Comparison of ENCODE assay signal across 8 cellular contexts in the genomic region with DNA sequence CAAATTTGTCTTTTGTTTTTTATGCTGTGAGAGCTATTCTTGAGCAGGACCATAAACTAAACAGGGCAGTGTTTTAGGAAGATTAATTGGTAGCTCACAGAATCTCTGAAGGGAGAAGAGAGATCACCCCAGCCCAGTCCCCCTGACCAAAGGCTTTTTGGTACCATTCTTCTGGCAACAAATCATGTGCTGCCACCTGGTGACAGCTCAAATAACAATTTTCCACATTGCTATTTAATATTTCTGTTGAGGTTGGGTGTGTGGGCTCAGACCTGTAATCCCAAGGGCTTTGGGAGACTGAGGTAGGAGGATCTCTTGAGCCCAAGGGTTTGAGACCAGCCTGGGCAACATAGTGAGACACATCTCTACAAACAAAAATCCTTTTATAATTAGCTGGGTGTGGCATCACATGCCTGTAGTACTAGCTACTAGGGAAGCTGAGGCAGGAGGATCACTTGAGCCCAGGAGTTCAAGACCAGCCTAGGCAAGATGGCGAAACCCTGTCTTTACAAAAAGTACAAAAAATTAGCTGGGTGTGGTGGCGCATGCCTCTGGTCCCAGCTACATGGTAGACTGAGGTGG. TPM values are rescaled to one million over a fixed set of nuclear protein-coding genes. Genes with fewer than 3 reads are reported as not detected.
DNase-seq lines count a peak whose midpoint lies in the region; ATAC-seq and TF ChIP-seq lines count a peak whose summit lies in the region.

No MANE protein-coding gene starts in this region.

- H3K27ac ChIP-seq in SJSA1: no peak overlapping the region

- H3K27me3 ChIP-seq in SJSA1 (replicated peaks): no peaks in the 10 kb centered on the region
- H3K27me3 ChIP-seq in kidney epithelial cell (ENCODE audit: control insufficient read depth, insufficient read depth, low read length): no peaks in the 10 kb centered on the region

- peaks cover 5% of the 10 kb centered on the region; the same call in 1 of the 2 replicates for H3K4me1 ChIP-seq in SJSA1 (replicated peaks)

- H3K4me3 ChIP-seq in LNCaP clone FGC (ENCODE audit: low read depth, low read length): no peak overlapping the region
- no peak overlapping the region for H3K4me3 ChIP-seq in SJSA1
- no peak overlapping the region for H3K4me3 ChIP-seq in astrocyte of the spinal cord (ENCODE audit: low read depth, low read length)
- H3K4me3 ChIP-seq in kidney epithelial cell (ENCODE audit: low read depth, low read length): no peak overlapping the region

- H3K9me3 ChIP-seq in SJSA1 (replicated peaks): no peaks in the 10 kb centered on the region

- TF ChIP-seq CTCF in LNCaP clone FGC (IDR thresholded peaks at IDR 0.05; ENCODE audit: control insufficient read depth, extremely low read depth, insufficient read depth) (peak; percentile 74), astrocyte of the spinal cord (IDR thresholded peaks at IDR 0.05; ENCODE audit: low read depth, low read length) (peak; percentile 49), kidney epithelial cell (IDR thresholded peaks at IDR 0.05; ENCODE audit: insufficient read depth, low read length, poor library complexity, severe bottlenecking) (peak; percentile 46)

- no peaks in the 10 kb centered on the region for H3K36me3 ChIP-seq in SJSA1
- no peaks in the 10 kb centered on the region for H3K36me3 ChIP-seq in kidney epithelial cell (ENCODE audit: control insufficient read depth, insufficient read depth, low read length)

- peak; percentile 34 to 66 for DNase-seq in NCI-H446 (lab: John Stamatoyannopoulos, UW)
- no peak for DNase-seq in NCI-H446 treated with DMSO at 0.1 percent for 48 hours (lab: John Stamatoyannopoulos, UW)
- no peak for DNase-seq in LNCaP clone FGC (ENCODE audit: low read depth)
- DNase-seq in SJSA1 (ENCODE audit: low read depth in 1 of 2, low spot score in 2 of 2): peak; percentile 51 to 68
- peak; percentile 56 for DNase-seq in astrocyte of the spinal cord (ENCODE audit: low read depth, low spot score)
- DNase-seq in kidney epithelial cell (ENCODE audit: low read depth): no peak
- peak; percentile 7 to 59 (median 24) for DNase-seq in stimulated activated naive CD4-positive, alpha-beta T cell (lab: John Stamatoyannopoulos, UW)

- no peak for ATAC-seq in GM18511 (IDR thresholded peaks at IDR 0.05; ENCODE audit: unreplicated experiment)

- in situ Hi-C loops in astrocyte of the spinal cord (cut with HindIII; ENCODE audit: low sequenced_read_pairs): no loop called here

RNA-seq across cellular contexts. Expression of a gene that starts 2.2 kb away (rescaled TPM):
- total RNA-seq in SJSA1 (2014; rRNA removed; shearing (Covaris generic)): 2.0 and 3.2 TPM in 2 replicates
- total RNA-seq in kidney epithelial cell: 2.1 and 2.5 TPM in 2 replicates

RNA-seq across cellular contexts. Expression of a gene that starts 6.7 kb away (rescaled TPM):
- total RNA-seq in SJSA1 (2014; rRNA removed; shearing (Covaris generic)): 1.9 and 2.3 TPM in 2 replicates
- total RNA-seq in kidney epithelial cell: 3.4 and 3.8 TPM in 2 replicates

RNA-seq across cellular contexts. Expression of a gene that starts 6.9 kb away (rescaled TPM):
- total RNA-seq in SJSA1 (2014; rRNA removed; shearing (Covaris generic)): 2.3 and 4.9 TPM in 2 replicates
- total RNA-seq in kidney epithelial cell: 7.6 and 8.2 TPM in 2 replicates

RNA-seq across cellular contexts. Expression of a gene that starts 28.5 kb away (rescaled TPM):
- 661 and 828 TPM in 2 replicates for total RNA-seq in SJSA1 (2014; rRNA removed; shearing (Covaris generic))
- total RNA-seq in kidney epithelial cell: 242 and 298 TPM in 2 replicates

RNA-seq across cellular contexts. Expression of a gene that starts 57.4 kb away (rescaled TPM):
- total RNA-seq in SJSA1 (2014; rRNA removed; shearing (Covaris generic)): 49.8 and 99.3 TPM in 2 replicates
- total RNA-seq in kidney epithelial cell: 137 and 158 TPM in 2 replicates

Comparison
In these comparisons a context has a peak if more than half of its experiments do, and no peak if none do; other contexts are left out.
1. DNase-seq: peak in NCI-H446 (2 of 2), SJSA1 (2 of 2), astrocyte of the spinal cord (single experiment) and stimulated activated naive CD4-positive, alpha-beta T cell (6 of 6); none in NCI-H446 treated with DMSO at 0.1 percent for 48 hours (single experiment), LNCaP clone FGC (single experiment) and kidney epithelial cell (single experiment).
2. Peak in every context shown above with its lines, with median percentiles within 50 percentile points of each other: CTCF ChIP-seq.